ENCODE assay signal across 23 cellular contexts in the genomic region with DNA sequence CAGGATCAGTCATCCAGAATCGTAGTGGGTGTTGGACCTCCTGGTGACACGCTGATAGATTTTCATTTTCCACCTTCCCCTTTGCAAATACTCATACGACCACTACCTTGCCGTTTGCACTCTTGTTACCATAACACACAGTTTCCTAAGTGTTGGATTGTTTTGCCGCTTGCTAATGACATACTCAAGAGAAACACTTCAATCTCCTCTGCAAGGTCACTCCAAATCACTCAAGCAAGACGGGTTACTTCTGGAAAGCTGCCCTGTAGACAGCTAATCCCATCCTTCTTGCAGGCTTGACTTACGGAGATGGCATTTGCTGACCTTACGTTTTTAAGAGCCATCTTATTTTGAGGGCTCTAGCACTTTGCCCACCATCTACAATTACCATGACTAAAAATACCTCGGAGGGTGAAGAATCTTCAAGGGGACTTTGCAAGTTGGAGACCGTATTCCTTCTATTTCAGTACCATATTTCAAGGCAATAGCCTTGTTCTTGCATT.
"Had no signal": no experiment of that assay in that cellular context is flagged by ENCODE, and none has a peak within 500 bp of the region (broad histone marks: within the 10 kb centered on the region; RNA-seq: fewer than 3 reads in every experiment).

No MANE protein-coding gene starts in this region.

- H3K4me1 Mint-ChIP-seq: naive B cell; stimulated activated naive B cell treated with anti-CD40 and anti-IgM and Interleukin-4, amounts not matched to agents 10 μg/mL and 1 μg/mL and 100 μg/mL, for 72 hours; stimulated activated naive CD8-positive, alpha-beta T cell treated with anti-CD3 and anti-CD28 coated beads, Interleukin-15, amount 100 ng/mL, for 72 hours had no signal

- H3K27me3 ChIP-seq: heart right ventricle, pancreas, transverse colon had no signal

- H3K36me3 Mint-ChIP-seq: naive B cell; stimulated activated naive B cell treated with anti-CD40 and anti-IgM and Interleukin-4, amounts not matched to agents 10 μg/mL and 1 μg/mL and 100 μg/mL, for 72 hours had no signal

- H3K36me3 ChIP-seq: heart right ventricle, left ventricle myocardium inferior, pancreas, prostate gland, transverse colon had no signal

- H3K27ac ChIP-seq: coronary artery, heart right ventricle, left ventricle myocardium inferior, pancreas, prostate gland, skin epidermis, testis, transverse colon had no signal

- H3K4me1 ChIP-seq: pancreas, prostate gland, testis, transverse colon had no signal

- H3K9me3 Mint-ChIP-seq: endodermal cell; naive B cell; stimulated activated naive B cell treated with anti-CD40 and anti-IgM and Interleukin-4, amounts not matched to agents 10 μg/mL and 1 μg/mL and 100 μg/mL, for 72 hours; stimulated activated naive CD8-positive, alpha-beta T cell treated with anti-CD3 and anti-CD28 coated beads, Interleukin-15, amount 100 ng/mL, for 72 hours had no signal

- H3K4me3 ChIP-seq: coronary artery, heart right ventricle, left ventricle myocardium inferior, lung, pancreas, prostate gland, skin epidermis, testis, transverse colon had no signal

- ATAC-seq: heart right ventricle; pancreas; sciatic nerve; stimulated activated naive B cell treated with anti-CD40 and anti-IgM and Interleukin-4, amounts not matched to agents 10 μg/mL and 1 μg/mL and 100 μg/mL, for 72 hours; stimulated activated naive CD8-positive, alpha-beta T cell treated with anti-CD3 and anti-CD28 coated beads, Interleukin-15, amount 100 ng/mL, for 72 hours had no signal

- H3K4me3 Mint-ChIP-seq: endodermal cell; naive B cell; nephron; stimulated activated naive B cell treated with anti-CD40 and anti-IgM and Interleukin-4, amounts not matched to agents 10 μg/mL and 1 μg/mL and 100 μg/mL, for 72 hours; stimulated activated naive CD8-positive, alpha-beta T cell treated with anti-CD3 and anti-CD28 coated beads, Interleukin-15, amount 100 ng/mL, for 72 hours had no signal

- DNase-seq: effector CD4-positive, alpha-beta T cell; endodermal cell; foreskin melanocyte; heart right ventricle; hypothalamus; left ventricle myocardium inferior; mesenchymal stem cell; midbrain; naive B cell; occipital lobe; pancreas; stimulated activated CD4-positive, alpha-beta T cell treated with anti-CD3 and anti-CD28 coated beads, Interleukin-2, amount 100 ng/mL, for 24 hours; stimulated activated CD4-positive, alpha-beta T cell treated with anti-CD3 and anti-CD28 coated beads, Interleukin-4, amount 100 ng/mL, for 4 hours; stimulated activated naive B cell treated with anti-CD40 and anti-IgM and Interleukin-4, amounts not matched to agents 10 μg/mL and 1 μg/mL and 100 μg/mL, for 72 hours; stimulated activated naive CD8-positive, alpha-beta T cell treated with anti-CD3 and anti-CD28 coated beads, Interleukin-15, amount 100 ng/mL, for 72 hours; testis; transverse colon had no signal

- H3K27ac Mint-ChIP-seq: endodermal cell; nephron; stimulated activated naive B cell treated with anti-CD40 and anti-IgM and Interleukin-4, amounts not matched to agents 10 μg/mL and 1 μg/mL and 100 μg/mL, for 72 hours; stimulated activated naive CD8-positive, alpha-beta T cell treated with anti-CD3 and anti-CD28 coated beads, Interleukin-15, amount 100 ng/mL, for 72 hours had no signal

- H3K9me3 ChIP-seq: heart right ventricle, left ventricle myocardium inferior, pancreas, prostate gland, testis, transverse colon had no signal
